7 cellular contexts compared by ENCODE assay signal in the genomic region with DNA sequence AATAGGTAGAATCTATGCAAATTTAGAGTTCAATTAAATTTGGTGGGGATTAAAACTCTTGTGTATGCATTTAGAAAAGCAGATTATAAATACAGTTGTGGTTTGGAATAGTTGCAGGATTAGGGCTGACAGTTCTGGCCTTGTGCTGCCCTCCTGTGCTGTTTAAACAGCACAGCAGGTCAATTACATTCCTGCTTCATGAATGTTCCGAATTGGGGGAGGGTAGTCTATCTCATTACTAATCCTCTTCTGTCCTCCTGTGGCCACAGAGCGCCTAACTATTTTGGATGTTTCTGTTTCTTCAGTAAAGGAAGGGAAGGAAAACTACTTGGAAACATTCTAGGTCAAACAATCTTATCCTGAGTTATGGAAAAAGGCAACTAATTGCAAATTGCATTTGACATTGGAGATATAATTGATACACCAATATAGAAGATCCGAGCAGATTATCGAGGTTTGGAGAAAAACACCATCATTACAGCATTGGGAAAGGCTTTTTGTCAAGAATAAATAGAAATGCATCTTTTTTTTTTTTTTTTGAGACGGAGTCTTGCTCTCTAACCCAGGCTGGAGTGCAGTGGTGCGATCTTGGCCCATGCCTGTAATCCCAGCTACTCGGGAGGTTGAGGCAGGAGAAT. TPM values are rescaled to one million over a fixed set of nuclear protein-coding genes. Genes with fewer than 3 reads are reported as not detected.
DNase-seq lines count a peak whose midpoint lies in the region; ATAC-seq, FAIRE-seq and TF ChIP-seq lines count a peak whose summit lies in the region.

No MANE protein-coding gene starts in this region.

- H2AFZ ChIP-seq in PC-3 (ENCODE audit: low read length) (no peak overlapping the region), keratinocyte (ENCODE audit: control insufficient read depth, low read length) (no peak overlapping the region)

- H3K36me3 ChIP-seq in PC-3 (ENCODE audit: low read depth, low read length) (no peaks in the 10 kb centered on the region), keratinocyte (ENCODE audit: control insufficient read depth in 2 of 2, extremely low read depth in 1 of 2, insufficient read depth in 2 of 2, low read length in 2 of 2) (no peaks in the 10 kb centered on the region)

- H3K9me1 ChIP-seq in keratinocyte (ENCODE audit: control insufficient read depth, extremely low read depth, insufficient read depth, low read length), result no peaks in the 10 kb centered on the region

- no peak overlapping the region for H3K4me3 ChIP-seq in LNCaP clone FGC (ENCODE audit: low read depth, low read length)
- H3K4me3 ChIP-seq in PC-3 (ENCODE audit: low read length), result no peak overlapping the region
- no peak overlapping the region for H3K4me3 ChIP-seq in cardiac fibroblast (replicated peaks in 1 of 2; ENCODE audit: low read depth in 2 of 2, low read length in 2 of 2)
- H3K4me3 ChIP-seq in keratinocyte (ENCODE audit: control insufficient read depth in 2 of 3, extremely low read depth in 1 of 3, insufficient read depth in 2 of 3, low read depth in 1 of 3, low read length in 3 of 3), result no peak overlapping the region

- peak overlapping the region; percentile 17; the same call in 1 of the 2 replicates for H3K27ac ChIP-seq in PC-3 (ENCODE audit: low read length)
- H3K27ac ChIP-seq in keratinocyte (ENCODE audit: control insufficient read depth, insufficient read depth, low read length), result no peak overlapping the region
- H3K27ac ChIP-seq in substantia nigra (ENCODE audit: low read depth, low read length, poor library complexity, severe bottlenecking), result no peak overlapping the region

- CTCF ChIA-PET in PC-3 (lab: Charles Lee), result interaction anchor here (0.6 to 1.0 kb wide), 2 partner anchors 33 to 328 kb away, joined by 3 to 4 read pairs; no protein-coding TSS in a partner anchor

- intact Hi-C loops in PC-3 (cut with micrococcal nuclease), result loop anchor here (1.0 to 5.0 kb wide), 6 partner anchors 47 to 622 kb away; no protein-coding TSS in a partner anchor

- H4K20me1 ChIP-seq in PC-3 (ENCODE audit: low read length) (no peaks in the 10 kb centered on the region), keratinocyte (ENCODE audit: control insufficient read depth, extremely low read depth, insufficient read depth, low read length) (no peaks in the 10 kb centered on the region)

- H3F3A ChIP-seq in PC-3 (ENCODE audit: low read length, unreplicated experiment), result no peaks in the 10 kb centered on the region

- H3K9me3 ChIP-seq in PC-3 (ENCODE audit: low read length) (no peaks in the 10 kb centered on the region), keratinocyte (ENCODE audit: control insufficient read depth, low read depth, low read length) (no peaks in the 10 kb centered on the region)

- peak; percentile 46 for ATAC-seq in GM21526 (IDR thresholded peaks at IDR 0.05; ENCODE audit: low FRiP score, unreplicated experiment)
- ATAC-seq in PC-3, result peak; percentile 97

- dilution Hi-C loops in keratinocyte (cut with MboI; ENCODE audit: extremely low pct_ligation_motif_present, low sequenced_read_pairs), result no loop called here

- POLR2A ChIA-PET in PC-3 (lab: Charles Lee; ENCODE audit: unreplicated experiment), result no interaction called here

- H3K27me3 ChIP-seq in PC-3 (ENCODE audit: low read length), result no peaks in the 10 kb centered on the region
- H3K27me3 ChIP-seq in keratinocyte (ENCODE audit: control insufficient read depth, extremely low read depth, insufficient read depth, low read length), result no peaks in the 10 kb centered on the region

- FAIRE-seq in keratinocyte (lab: Jason Lieb, UNC), result peak; percentile 93

- H3K9me2 ChIP-seq in PC-3 (replicated peaks; ENCODE audit: low read length), result no peaks in the 10 kb centered on the region

- H3K4me1 ChIP-seq in PC-3 (ENCODE audit: insufficient read depth, low read length) (peaks cover 5% of the 10 kb centered on the region), keratinocyte (ENCODE audit: control insufficient read depth, extremely low read depth, insufficient read depth, low read length) (no peaks in the 10 kb centered on the region)

- no TSS peak for BruUV-seq in PC-3 (replicated peaks; lab: Mats Ljungman, UMichigan)

- DNase-seq in Daoy (ENCODE audit: low read depth) (peak; percentile 90), LNCaP clone FGC (ENCODE audit: low read depth) (peak; percentile 90), PC-3 (peak; percentile 89), cardiac fibroblast (ENCODE audit: low read depth in 2 of 2) (peak; percentile 96), keratinocyte (ENCODE audit: low read depth, low spot score) (peak; percentile 69), substantia nigra (lab: John Stamatoyannopoulos, UW) (peak in 34 of 49 donors; percentile 11 to 78 (median 38))

- H3K4me2 ChIP-seq in PC-3 (ENCODE audit: low read length) (0 out of 2 replicates have a peak overlapping the region, but pooled peaks have one; percentile 35), keratinocyte (ENCODE audit: control insufficient read depth, extremely low read depth, insufficient read depth, low read depth, low read length) (no peak overlapping the region)

- no peaks in the 10 kb centered on the region for H3K79me2 ChIP-seq in PC-3 (ENCODE audit: low read length)
- no peaks in the 10 kb centered on the region for H3K79me2 ChIP-seq in keratinocyte (ENCODE audit: control insufficient read depth, insufficient read depth, low read length)

- TF ChIP-seq CTCF in LNCaP clone FGC (IDR thresholded peaks at IDR 0.05; ENCODE audit: control insufficient read depth, extremely low read depth, insufficient read depth) (peak; percentile 100), PC-3 (conservative IDR thresholded peaks at IDR 0.05; ENCODE audit: low read depth, low read length) (peak; percentile 97), cardiac fibroblast (IDR thresholded peaks at IDR 0.05; ENCODE audit: low read depth, low read length) (peak; percentile 97), keratinocyte (optimal IDR thresholded peaks at IDR 0.05 in 1 of 3, IDR thresholded peaks at IDR 0.05 in 1 of 3, conservative IDR thresholded peaks at IDR 0.05 in 1 of 3; ENCODE audit: extremely low read depth in 1 of 3, insufficient read depth in 2 of 3, low read length in 3 of 3) (peak; percentile 88 to 99 (median 98))

- H3K9ac ChIP-seq in PC-3 (ENCODE audit: low read length), result peak overlapping the region; percentile 38
- no peak overlapping the region for H3K9ac ChIP-seq in keratinocyte (ENCODE audit: control insufficient read depth, extremely low read depth, insufficient read depth, low read length)

RNA-seq across cellular contexts. Expression of a gene that starts 8.7 kb away (rescaled TPM):
- 0.40 TPM in 1 of 2 replicates, not detected in the other for total RNA-seq in Daoy (2014; rRNA removed; shearing (Covaris generic))
- total RNA-seq in PC-3 (2014; rRNA removed), result 0.52 and 2.1 TPM in 2 replicates
- polyA plus RNA-seq in keratinocyte, result 0.05 to 0.45 TPM (median 0.17 TPM) in 3 replicates
- not detected for polyA plus RNA-seq in keratinocyte (2011; ENCODE audit: low read depth)
- 0.10 and 0.18 TPM in 2 replicates for polyA plus RNA-seq in keratinocyte (2011; cell fraction: cytosol; rRNA removed)
- polyA plus RNA-seq in keratinocyte (2011; cell fraction: nucleus; rRNA removed), result 0.45 TPM in 1 of 2 replicates, not detected in the other
- polyA plus RNA-seq in keratinocyte (2012; ENCODE audit: low replicate concordance), result 0.28 TPM in 1 of 2 replicates, not detected in the other
- polyA minus RNA-seq in keratinocyte, result 0.23 to 1.1 TPM in 2 of 3 replicates, not detected in the other
- polyA minus RNA-seq in keratinocyte (2011; cell fraction: cytosol; rRNA and poly(A)+ RNA removed), result not detected
- polyA minus RNA-seq in keratinocyte (2011; cell fraction: nucleus; rRNA and poly(A)+ RNA removed), result not detected in 2 replicates

RNA-seq across cellular contexts. Expression of a gene that starts 12.5 kb away (rescaled TPM):
- total RNA-seq in Daoy (2014; rRNA removed; shearing (Covaris generic)), result 29.7 and 41.9 TPM in 2 replicates
- total RNA-seq in PC-3 (2014; rRNA removed), result 29.2 and 37.2 TPM in 2 replicates
- polyA plus RNA-seq in keratinocyte, result 2.9 to 5.5 TPM (median 5.1 TPM) in 3 replicates
- polyA plus RNA-seq in keratinocyte (2011; ENCODE audit: low read depth), result 16.5 TPM
- polyA plus RNA-seq in keratinocyte (2011; cell fraction: cytosol; rRNA removed), result 1.5 and 2.4 TPM in 2 replicates
- 3.4 and 4.0 TPM in 2 replicates for polyA plus RNA-seq in keratinocyte (2011; cell fraction: nucleus; rRNA removed)
- 8.1 and 9.2 TPM in 2 replicates for polyA plus RNA-seq in keratinocyte (2012; ENCODE audit: low replicate concordance)
- 0.89 to 3.2 TPM (median 1.2 TPM) in 3 replicates for polyA minus RNA-seq in keratinocyte
- polyA minus RNA-seq in keratinocyte (2011; cell fraction: cytosol; rRNA and poly(A)+ RNA removed), result 6.9 TPM
- polyA minus RNA-seq in keratinocyte (2011; cell fraction: nucleus; rRNA and poly(A)+ RNA removed), result 5.5 and 6.0 TPM in 2 replicates

Comparison
In these comparisons a context has a peak if more than half of its experiments do, and no peak if none do; other contexts are left out.
1. DNase-seq: peak in every context shown above with its lines; median percentile 96 in cardiac fibroblast; 90 in Daoy; 90 in LNCaP clone FGC; 89 in PC-3; 69 in keratinocyte; 38 in substantia nigra.